In the genomic region with DNA sequence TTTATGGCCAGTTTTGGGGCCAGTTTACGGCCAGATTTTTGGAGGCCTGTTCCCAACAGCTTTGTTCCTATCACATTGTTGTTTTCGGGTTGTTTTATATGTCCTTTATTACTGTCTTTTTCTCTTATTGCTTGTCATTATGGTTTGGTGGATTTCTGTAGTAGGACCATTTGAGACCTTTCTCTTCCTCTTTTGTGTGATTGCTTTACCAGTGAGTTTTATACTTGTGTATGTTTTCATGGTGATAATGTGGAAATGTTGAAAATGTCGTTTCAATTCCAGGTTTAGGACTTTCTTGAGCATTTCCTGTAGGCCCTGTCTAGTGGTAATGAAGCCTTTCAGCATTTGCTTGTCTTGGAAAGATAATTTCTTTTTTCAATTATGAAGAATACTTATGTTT, we compare ENCODE assay signal across 22 cellular contexts.
"Had no signal": no experiment of that assay in that cellular context is flagged by ENCODE, and none has a peak within 500 bp of the region (broad histone marks: within the 10 kb centered on the region; RNA-seq: fewer than 3 reads in every experiment).

No MANE protein-coding gene starts in this region.

- H3K9me3 ChIP-seq: right lobe of liver, thyroid gland had no signal

- H3K27me3 ChIP-seq: gastroesophageal sphincter, heart left ventricle, hepatocyte, neural progenitor cell, right lobe of liver, stomach, thyroid gland, vagina had no signal

- H3K4me1 ChIP-seq: gastroesophageal sphincter, heart left ventricle, neural progenitor cell, parathyroid adenoma, right lobe of liver, stomach, thyroid gland, vagina had no signal

- H3K36me3 ChIP-seq: gastroesophageal sphincter, heart left ventricle, neural progenitor cell, right lobe of liver, stomach, thyroid gland, vagina had no signal

- H3K4me2 ChIP-seq: hepatocyte, neural progenitor cell had no signal

- H3K4me3 ChIP-seq: gastroesophageal sphincter, heart left ventricle, hepatocyte, neural progenitor cell, right lobe of liver, stomach, thyroid gland, vagina had no signal

- H2AFZ ChIP-seq: hepatocyte, neural progenitor cell, parathyroid adenoma had no signal

- DNase-seq: effector CD8-positive, alpha-beta T cell; endodermal cell; foreskin fibroblast; heart left ventricle; kidney; mesendoderm; midbrain; naive thymus-derived CD4-positive, alpha-beta T cell; right lobe of liver; small intestine; stimulated activated CD4-positive, alpha-beta T cell treated with anti-CD3 and anti-CD28 coated beads, Interleukin-15, amount 100 ng/mL, for 24 hours; stimulated activated CD4-positive, alpha-beta T cell treated with anti-CD3 and anti-CD28 coated beads, Interleukin-2, amount 100 ng/mL, for 48 hours; stimulated activated naive CD4-positive, alpha-beta T cell treated with Interleukin-2 at 50 U/mL for 16 hours; stomach; thyroid gland; trophoblast cell had no signal

- FAIRE-seq: kidney, small intestine had no signal

- H3K27ac ChIP-seq: epithelial cell of prostate, gastroesophageal sphincter, heart left ventricle, hepatocyte, neural progenitor cell, parathyroid adenoma, right lobe of liver, stomach, thyroid gland, vagina had no signal

- H3K79me2 ChIP-seq: hepatocyte, parathyroid adenoma had no signal
